ENCODE assay signal across 9 cellular contexts in the genomic region with DNA sequence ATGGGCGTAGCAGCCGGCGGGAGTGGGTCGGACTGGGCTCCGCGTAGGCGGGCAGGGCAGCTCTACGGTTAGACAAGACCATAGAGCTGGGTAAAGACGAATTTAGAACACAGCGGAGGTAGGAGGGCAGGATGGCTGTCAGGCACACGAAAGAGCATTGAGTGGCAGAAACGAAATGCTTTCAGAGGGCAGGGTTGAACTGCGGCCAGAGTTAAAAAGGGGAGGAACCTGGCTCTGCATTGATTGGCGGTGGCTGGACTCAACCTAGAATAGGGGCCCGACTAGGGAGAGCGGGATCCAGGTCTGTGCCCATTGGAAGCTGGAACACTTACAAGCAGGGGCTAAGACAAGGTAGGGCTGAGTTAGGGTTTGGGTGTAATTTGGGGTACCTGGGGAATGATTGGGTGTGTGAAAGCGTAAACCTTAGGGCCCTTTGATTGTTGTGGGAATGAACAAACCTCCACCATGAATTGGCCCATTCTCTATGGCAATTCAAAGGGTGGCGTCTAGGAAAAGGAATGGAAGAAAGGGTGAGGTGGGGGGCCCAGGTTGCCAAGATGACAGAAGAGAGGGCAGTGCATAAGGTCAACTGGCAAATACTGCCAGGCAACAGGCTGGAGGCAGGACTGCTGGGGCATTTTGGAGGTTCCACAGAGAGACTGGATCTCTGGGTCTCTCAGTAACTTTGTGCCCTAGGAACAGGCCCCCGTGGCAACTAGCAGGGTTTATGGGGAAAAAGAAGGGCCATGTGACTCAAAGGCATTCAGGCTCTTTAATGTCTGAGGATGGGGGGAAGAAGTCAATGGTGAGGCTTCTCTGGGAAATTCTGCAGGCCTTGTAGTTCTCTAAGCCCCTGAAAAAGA. TPM values are rescaled to one million over a fixed set of nuclear protein-coding genes. Genes with fewer than 3 reads are reported as not detected.
DNase-seq lines count a peak whose midpoint lies in the region; ATAC-seq and TF ChIP-seq lines count a peak whose summit lies in the region.
"Had no signal": no experiment of that assay in that cellular context is flagged by ENCODE, and none has a peak within 500 bp of the region (broad histone marks: within the 10 kb centered on the region; RNA-seq: fewer than 3 reads in every experiment).

No MANE protein-coding gene starts in this region.

- TF ChIP-seq CTCF in coronary artery (IDR thresholded peaks at IDR 0.05) (no peak), foreskin keratinocyte (conservative IDR thresholded peaks at IDR 0.05) (no peak)

- peaks cover 8% of the 10 kb centered on the region for H3K27me3 Mint-ChIP-seq in IgD-negative memory B cell
- H3K27me3 Mint-ChIP-seq in natural killer cell treated with Interleukin-12 subunit alpha and Interleukin-12 subunit beta and Interleukin-15 and Interleukin-18, amount 100 ng/mL, for 72 hours = peaks cover 0 to 3% of the 10 kb centered on the region in 2 donors

- no peaks in the 10 kb centered on the region for H3K9me3 ChIP-seq in BLaER1

- H3K9me3 Mint-ChIP-seq in IgD-negative memory B cell = no peaks in the 10 kb centered on the region
- no peaks in the 10 kb centered on the region for H3K9me3 Mint-ChIP-seq in natural killer cell treated with Interleukin-12 subunit alpha and Interleukin-12 subunit beta and Interleukin-15 and Interleukin-18, amount 100 ng/mL, for 72 hours

- H3K9ac ChIP-seq in BLaER1 = 0 out of 2 replicates have a peak overlapping the region, but pooled peaks have one; percentile 18

- peak overlapping the region; percentile 69 for H3K4me2 ChIP-seq in BLaER1

- H4K20me1 ChIP-seq in BLaER1 = peaks cover 30% of the 10 kb centered on the region; the same call in 1 of the 2 replicates

- H3K4me3 Mint-ChIP-seq in IgD-negative memory B cell = peak overlapping the region; percentile 84 to 94 (median 89)
- H3K4me3 Mint-ChIP-seq in natural killer cell treated with Interleukin-12 subunit alpha and Interleukin-12 subunit beta and Interleukin-15 and Interleukin-18, amount 100 ng/mL, for 72 hours = peak overlapping the region; percentile 91

- H3K4me1 Mint-ChIP-seq in IgD-negative memory B cell = peaks cover 8 to 25% (median 22%) of the 10 kb centered on the region in 3 donors
- H3K4me1 Mint-ChIP-seq in natural killer cell treated with Interleukin-12 subunit alpha and Interleukin-12 subunit beta and Interleukin-15 and Interleukin-18, amount 100 ng/mL, for 72 hours (ENCODE audit: low read depth in 2 of 2) = peaks cover 31 to 37% of the 10 kb centered on the region in 2 donors

- no peaks in the 10 kb centered on the region for H3K36me3 Mint-ChIP-seq in IgD-negative memory B cell
- H3K36me3 Mint-ChIP-seq in natural killer cell treated with Interleukin-12 subunit alpha and Interleukin-12 subunit beta and Interleukin-15 and Interleukin-18, amount 100 ng/mL, for 72 hours = peaks cover 16% of the 10 kb centered on the region

- peak; percentile 54 for DNase-seq in coronary artery (ENCODE audit: low spot score)
- no peak for DNase-seq in natural killer cell treated with Interleukin-12 subunit alpha and Interleukin-12 subunit beta and Interleukin-15 and Interleukin-18, amount 100 ng/mL, for 72 hours (ENCODE audit: low spot score)
- no peak for DNase-seq in Ammon's horn (ENCODE audit: low spot score)
- no peak for DNase-seq in NCI-H526 (lab: John Stamatoyannopoulos, UW)
- no peak for DNase-seq in foreskin keratinocyte

- H3K27ac ChIP-seq in BLaER1 (no peak overlapping the region), coronary artery (peak overlapping the region; percentile 66 to 77), foreskin keratinocyte (no peak overlapping the region)

- peaks cover 27% of the 10 kb centered on the region for H3K4me1 ChIP-seq in BLaER1
- H3K4me1 ChIP-seq in foreskin keratinocyte = no peaks in the 10 kb centered on the region

- H3K36me3 ChIP-seq in BLaER1 = peaks cover 38% of the 10 kb centered on the region

- H3K27ac Mint-ChIP-seq in IgD-negative memory B cell = peak overlapping the region; percentile 51 to 96 (median 86)
- H3K27ac Mint-ChIP-seq in natural killer cell treated with Interleukin-12 subunit alpha and Interleukin-12 subunit beta and Interleukin-15 and Interleukin-18, amount 100 ng/mL, for 72 hours = peak overlapping the region; percentile 88 to 93

- ATAC-seq in natural killer cell treated with Interleukin-12 subunit alpha and Interleukin-12 subunit beta and Interleukin-15 and Interleukin-18, amount 100 ng/mL, for 72 hours = no peak
- ATAC-seq in foreskin keratinocyte (no peak), GM18909 (IDR thresholded peaks at IDR 0.05; ENCODE audit: poor library complexity, unreplicated experiment) (no peak)

- H3K27me3 ChIP-seq in BLaER1 = peaks cover 64% of the 10 kb centered on the region
- no peaks in the 10 kb centered on the region for H3K27me3 ChIP-seq in foreskin keratinocyte

- peak overlapping the region; percentile 77 for H3K4me3 ChIP-seq in BLaER1
- peak overlapping the region; percentile 58 for H3K4me3 ChIP-seq in coronary artery

RNA-seq across cellular contexts. Expression of gene ELK1, which starts 0.9 kb away (rescaled TPM):
- polyA plus RNA-seq in IgD-negative memory B cell (16.0 TPM), foreskin keratinocyte (17.8 and 20.3 TPM in 2 replicates)
- total RNA-seq in natural killer cell treated with Interleukin-12 subunit alpha and Interleukin-12 subunit beta and Interleukin-15 and Interleukin-18, amount 100 ng/mL, for 72 hours = 10 to 100 TPM; 24.5 to 49.5 TPM
- total RNA-seq in foreskin keratinocyte = 20.4 and 21.9 TPM in 2 replicates

RNA-seq across cellular contexts. Expression of gene UXT, which starts 7.7 kb away (rescaled TPM):
- 302 TPM for polyA plus RNA-seq in IgD-negative memory B cell
- total RNA-seq in natural killer cell treated with Interleukin-12 subunit alpha and Interleukin-12 subunit beta and Interleukin-15 and Interleukin-18, amount 100 ng/mL, for 72 hours = 100 to 1,000 TPM in 1 of 2 donors, 10 to 100 TPM in 1; 80.5 to 113 TPM
- total RNA-seq in foreskin keratinocyte = 110 and 114 TPM in 2 replicates
- polyA plus RNA-seq in foreskin keratinocyte = 148 and 153 TPM in 2 replicates

RNA-seq across cellular contexts. Expression of gene CFP, which starts 21.5 kb away (rescaled TPM):
- polyA plus RNA-seq in IgD-negative memory B cell = 0.95 TPM
- total RNA-seq in natural killer cell treated with Interleukin-12 subunit alpha and Interleukin-12 subunit beta and Interleukin-15 and Interleukin-18, amount 100 ng/mL, for 72 hours = 1 to 10 TPM in 1 of 2 donors, under 1 TPM in 1; 0.71 to 2.3 TPM
- total RNA-seq in foreskin keratinocyte = 0.11 and 0.20 TPM in 2 replicates
- 0.18 and 0.22 TPM in 2 replicates for polyA plus RNA-seq in foreskin keratinocyte
- total RNA-seq: H4 had no signal

RNA-seq across cellular contexts. Expression of gene SYN1, which starts 31.6 kb away (rescaled TPM):
- not detected for polyA plus RNA-seq in IgD-negative memory B cell
- total RNA-seq in natural killer cell treated with Interleukin-12 subunit alpha and Interleukin-12 subunit beta and Interleukin-15 and Interleukin-18, amount 100 ng/mL, for 72 hours = under 1 TPM; 0.29 to 0.92 TPM
- total RNA-seq in foreskin keratinocyte = 0.71 TPM in 2 replicates
- polyA plus RNA-seq in foreskin keratinocyte = 1.9 and 2.9 TPM in 2 replicates
- total RNA-seq: H4 had no signal

Comparison
In these comparisons a context has a peak if more than half of its experiments do, and no peak if none do; other contexts are left out.
1. H3K27ac ChIP-seq: peak in coronary artery (2 of 2); none in BLaER1 (single experiment) and foreskin keratinocyte (single experiment).